8 cellular contexts compared by ENCODE assay signal in the genomic region with DNA sequence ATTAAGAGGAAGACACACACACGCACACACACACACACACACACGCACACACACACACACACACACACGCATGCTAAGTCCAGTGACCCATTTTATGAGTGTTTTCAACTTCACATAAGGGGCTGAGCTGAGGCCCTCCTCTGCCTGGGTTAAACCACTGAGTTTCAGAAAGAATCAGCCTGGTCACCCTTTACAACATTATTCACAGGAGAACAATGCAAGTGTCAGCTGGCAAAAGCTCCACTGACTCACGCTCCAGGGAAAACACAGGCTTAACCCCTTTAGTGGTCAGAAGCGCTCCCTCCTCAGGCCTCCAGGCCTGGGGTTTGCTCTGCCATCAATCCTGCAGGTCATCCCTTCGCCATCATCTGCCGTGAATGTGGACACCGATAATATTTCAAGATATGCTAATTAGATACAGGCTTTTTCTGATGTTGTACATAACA. TPM values are rescaled to one million over a fixed set of nuclear protein-coding genes. Genes with fewer than 3 reads are reported as not detected.
DNase-seq lines count a peak whose midpoint lies in the region; ATAC-seq and TF ChIP-seq lines count a peak whose summit lies in the region.

No MANE protein-coding gene starts in this region.

- ATAC-seq in HG03159 (IDR thresholded peaks at IDR 0.05; ENCODE audit: unreplicated experiment), result no peak
- ATAC-seq in HG03460 (IDR thresholded peaks at IDR 0.05; ENCODE audit: unreplicated experiment), result no peak
- no peak for ATAC-seq in T-helper 17 cell

- H3K4me3 Mint-ChIP-seq in T-helper 17 cell, result no peak overlapping the region
- H3K4me3 Mint-ChIP-seq in immature natural killer cell, result no peak overlapping the region

- H3K36me3 ChIP-seq in SJCRH30, result peaks cover 12% of the 10 kb centered on the region
- H3K36me3 ChIP-seq in osteoblast (ENCODE audit: insufficient read depth, low read length), result peaks cover 18% of the 10 kb centered on the region

- H3K79me2 ChIP-seq in osteoblast (ENCODE audit: insufficient read depth, low read length), result no peaks in the 10 kb centered on the region

- peaks cover 51% of the 10 kb centered on the region for H3K4me1 ChIP-seq in SJCRH30
- H3K4me1 ChIP-seq in osteoblast (ENCODE audit: insufficient read depth, low read length), result peaks cover 32% of the 10 kb centered on the region

- no peaks in the 10 kb centered on the region for H3K9me3 Mint-ChIP-seq in immature natural killer cell

- H3K27ac ChIP-seq in SJCRH30, result peak overlapping the region; percentile 100
- peak overlapping the region; percentile 22 for H3K27ac ChIP-seq in osteoblast (ENCODE audit: low read depth, low read length)

- H3K36me3 Mint-ChIP-seq in T-helper 17 cell (ENCODE audit: low read depth) (peaks cover 3% of the 10 kb centered on the region), immature natural killer cell (peaks cover 20 to 30% (median 23%) of the 10 kb centered on the region in 3 donors)

- peak; percentile 95 for DNase-seq in AG20443 (ENCODE audit: low spot score)
- peak; percentile 93 to 96 for DNase-seq in SJCRH30
- DNase-seq in foreskin fibroblast, result peak; percentile 98
- peak; percentile 99 for DNase-seq in osteoblast (ENCODE audit: insufficient read length, low spot score, missing footprints)
- DNase-seq in T-helper 17 cell, result no peak
- no peak for DNase-seq in immature natural killer cell

- H3K27ac Mint-ChIP-seq in T-helper 17 cell (no peak overlapping the region), immature natural killer cell (no peak overlapping the region)

- no peak overlapping the region for H2AFZ ChIP-seq in osteoblast (ENCODE audit: low read length)

- H3K27me3 Mint-ChIP-seq in T-helper 17 cell, result no peaks in the 10 kb centered on the region
- H3K27me3 Mint-ChIP-seq in immature natural killer cell (ENCODE audit: low read depth in 3 of 3), result no peaks in the 10 kb centered on the region

- peak overlapping the region; percentile 18 for H3K4me2 ChIP-seq in osteoblast (ENCODE audit: insufficient read depth, low read length)

- H3K9me3 ChIP-seq in SJCRH30 (replicated peaks), result no peaks in the 10 kb centered on the region
- H3K9me3 ChIP-seq in osteoblast (ENCODE audit: low read depth, low read length), result no peaks in the 10 kb centered on the region
- H3K9me3 ChIP-seq in T-helper 17 cell (ENCODE audit: control insufficient read depth, low read length, poor library complexity, severe bottlenecking), result no peaks in the 10 kb centered on the region

- H4K20me1 ChIP-seq in osteoblast (ENCODE audit: insufficient read depth, low read length), result peaks cover 17% of the 10 kb centered on the region

- peak overlapping the region; percentile 6 for H3K4me3 ChIP-seq in SJCRH30
- H3K4me3 ChIP-seq in foreskin fibroblast (ENCODE audit: low read depth in 1 of 2, low read length in 2 of 2), result no peak overlapping the region
- no peak overlapping the region for H3K4me3 ChIP-seq in osteoblast (ENCODE audit: insufficient read depth, low read length)

- TF ChIP-seq CTCF in foreskin fibroblast (IDR thresholded peaks at IDR 0.05; ENCODE audit: low read depth, low read length), result peak; percentile 15
- peak; percentile 21 for TF ChIP-seq CTCF in osteoblast (IDR thresholded peaks at IDR 0.05; ENCODE audit: extremely low read depth, low read depth, low read length)

- H3K27me3 ChIP-seq in SJCRH30 (no peaks in the 10 kb centered on the region), osteoblast (ENCODE audit: insufficient read depth, low read length) (no peaks in the 10 kb centered on the region)

- H3K4me1 Mint-ChIP-seq in T-helper 17 cell (peaks cover 4% of the 10 kb centered on the region), immature natural killer cell (no peaks in the 10 kb centered on the region)

RNA-seq across cellular contexts. Expression of a gene that starts 46.9 kb away (rescaled TPM):
- 20.0 and 21.4 TPM in 2 replicates for total RNA-seq in SJCRH30 (2014; rRNA removed; shearing (Covaris generic))
- total RNA-seq in osteoblast (24.2 and 29.2 TPM in 2 replicates), T-helper 17 cell (10 to 100 TPM in 1 of 2 donors, 1 to 10 TPM in 1; 9.6 to 11.3 TPM)
- 10 to 100 TPM; 11.3 to 15.9 (median 15.8) TPM for polyA plus RNA-seq in immature natural killer cell

RNA-seq across cellular contexts. Expression of a gene that starts 47.0 kb away (rescaled TPM):
- total RNA-seq in SJCRH30 (2014; rRNA removed; shearing (Covaris generic)), result 13.5 and 14.3 TPM in 2 replicates
- 19.7 and 21.7 TPM in 2 replicates for total RNA-seq in osteoblast
- total RNA-seq in T-helper 17 cell, result 10 to 100 TPM; 20.4 to 32.7 TPM
- 10 to 100 TPM in 1 of 3 donors, 1 to 10 TPM in 2; 2.6 to 15.6 (median 8.9) TPM for polyA plus RNA-seq in immature natural killer cell

Comparison
In these comparisons a context has a peak if more than half of its experiments do, and no peak if none do; other contexts are left out.
1. DNase-seq: peak in AG20443 (single experiment), SJCRH30 (2 of 2), foreskin fibroblast (2 of 2) and osteoblast (single experiment); none in T-helper 17 cell (0 of 3) and immature natural killer cell (0 of 3).